In genomic region chr9:89555426-89556375, GRCh38 we compare ENCODE assay signal across 9 cellular contexts. TPM values are rescaled to one million over a fixed set of nuclear protein-coding genes. Genes with fewer than 3 reads are reported as not detected.
DNase-seq lines count a peak whose midpoint lies in the region; ATAC-seq lines count a peak whose summit lies in the region.
"Had no signal": no experiment of that assay in that cellular context is flagged by ENCODE, and none has a peak within 500 bp of the region (broad histone marks: within the 10 kb centered on the region; RNA-seq: fewer than 3 reads in every experiment).

No MANE protein-coding gene starts in this region.

- peaks cover 10% of the 10 kb centered on the region for H3K4me1 Mint-ChIP-seq in activated T-helper 17 cell treated with anti-CD3 and anti-CD28 coated beads, Interleukin-2, amount 50 U/mL, for 72 hours

- no peaks in the 10 kb centered on the region for H3K9me3 Mint-ChIP-seq in activated T-helper 17 cell treated with anti-CD3 and anti-CD28 coated beads, Interleukin-2, amount 50 U/mL, for 72 hours

- peak overlapping the region; percentile 65 for H3K27ac Mint-ChIP-seq in activated T-helper 17 cell treated with anti-CD3 and anti-CD28 coated beads, Interleukin-2, amount 50 U/mL, for 72 hours

- H3K36me3 Mint-ChIP-seq in activated T-helper 17 cell treated with anti-CD3 and anti-CD28 coated beads, Interleukin-2, amount 50 U/mL, for 72 hours (ENCODE audit: low read depth), result no peaks in the 10 kb centered on the region

- no peak overlapping the region for H3K9ac ChIP-seq in skeletal muscle satellite cell (ENCODE audit: low read depth, low read length)

- H3K27me3 Mint-ChIP-seq in activated T-helper 17 cell treated with anti-CD3 and anti-CD28 coated beads, Interleukin-2, amount 50 U/mL, for 72 hours, result no peaks in the 10 kb centered on the region

- no peaks in the 10 kb centered on the region for H3K27me3 ChIP-seq in skeletal muscle satellite cell (ENCODE audit: control insufficient read depth, insufficient read depth, low read length)

- peak; percentile 80 for ATAC-seq in HG03159 (IDR thresholded peaks at IDR 0.05; ENCODE audit: unreplicated experiment)
- peak; percentile 37 for ATAC-seq in activated T-helper 17 cell treated with anti-CD3 and anti-CD28 coated beads, Interleukin-2, amount 50 U/mL, for 72 hours (replicated peaks)
- ATAC-seq: Panc1 had no signal

- no peaks in the 10 kb centered on the region for H3K36me3 ChIP-seq in skeletal muscle satellite cell (ENCODE audit: insufficient read depth, low read length)

- no peaks in the 10 kb centered on the region for H3K9me3 ChIP-seq in skeletal muscle satellite cell (replicated peaks; ENCODE audit: low read length)

- DNase-seq in DMS53 (lab: John Stamatoyannopoulos, UW) (peak; percentile 52), DMS53 treated with DMSO at 0.1 percent for 48 hours (lab: John Stamatoyannopoulos, UW; ENCODE audit: unreplicated experiment) (no peak), NCI-H1417 treated with DMSO at 0.1 percent for 48 hours (lab: John Stamatoyannopoulos, UW) (no peak), NCI-H1048 (lab: John Stamatoyannopoulos, UW) (no peak), cerebellum (ENCODE audit: low spot score) (no peak)

- peaks cover 22% of the 10 kb centered on the region for H3K4me1 ChIP-seq in skeletal muscle satellite cell (ENCODE audit: control insufficient read depth, insufficient read depth, low read length)

- peak overlapping the region; percentile 68 for H3K4me2 ChIP-seq in skeletal muscle satellite cell (ENCODE audit: low read length)

- H3K4me3 Mint-ChIP-seq in activated T-helper 17 cell treated with anti-CD3 and anti-CD28 coated beads, Interleukin-2, amount 50 U/mL, for 72 hours, result peak overlapping the region; percentile 28

- H3K4me3 ChIP-seq in skeletal muscle satellite cell (ENCODE audit: low read length), result no peak overlapping the region

RNA-seq across cellular contexts. Expression of gene GADD45G, which starts 49.1 kb away (rescaled TPM):
- total RNA-seq in activated T-helper 17 cell treated with anti-CD3 and anti-CD28 coated beads, Interleukin-2, amount 50 U/mL, for 72 hours, result 10 to 100 TPM in 1 of 2 donors, 1 to 10 TPM in 1; 5.7 to 11.7 TPM
- total RNA-seq in skeletal muscle satellite cell (2012; rRNA removed), result 0.76 and 1.5 TPM in 2 replicates
- total RNA-seq in cerebellum, result 6.9 TPM

RNA-seq across cellular contexts. Expression of gene SEMA4D, which starts 57.8 kb away (rescaled TPM):
- total RNA-seq in activated T-helper 17 cell treated with anti-CD3 and anti-CD28 coated beads, Interleukin-2, amount 50 U/mL, for 72 hours, result 100 to 1,000 TPM; 167 to 263 TPM
- total RNA-seq in skeletal muscle satellite cell (2012; rRNA removed), result 0.66 and 0.76 TPM in 2 replicates
- total RNA-seq in cerebellum, result 18.4 TPM
